Comparison of ENCODE assay signal across 8 cellular contexts in the genomic region with DNA sequence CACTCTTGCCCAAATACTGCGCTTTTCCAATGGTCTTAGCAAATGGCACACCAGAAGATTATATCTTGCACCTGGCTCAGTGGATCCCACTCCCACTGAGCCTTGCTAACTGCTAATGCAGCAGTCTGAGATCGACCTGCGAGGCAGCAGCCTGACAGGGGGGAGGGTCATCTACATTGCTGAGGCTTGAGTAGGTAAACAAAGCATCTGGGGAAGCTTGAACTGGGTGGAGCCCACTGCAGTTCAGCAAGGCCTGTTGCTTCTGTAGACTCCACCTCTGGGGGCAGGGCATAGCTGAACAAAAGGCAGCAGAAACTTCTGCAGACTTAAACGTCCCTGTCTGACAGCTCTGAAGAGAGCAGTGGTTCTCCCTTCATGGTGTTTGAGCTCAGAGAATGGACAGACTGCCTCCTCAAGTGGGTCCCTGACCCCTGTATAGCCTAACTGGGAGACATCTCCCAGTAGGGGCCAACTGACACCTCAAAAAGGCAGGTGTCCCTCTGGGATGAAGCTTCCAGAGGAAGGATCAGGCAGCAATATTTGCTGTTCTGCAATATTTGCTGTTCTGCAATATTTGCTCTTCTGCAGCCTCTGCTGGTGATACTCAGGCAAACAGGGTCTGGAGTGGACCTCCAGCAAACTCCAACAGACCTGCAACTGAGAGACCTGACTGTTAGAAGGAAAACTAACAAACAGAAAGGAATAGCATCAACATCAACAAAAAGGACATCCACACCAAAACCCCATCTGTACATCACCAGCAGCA.
DNase-seq lines count a peak whose midpoint lies in the region; ATAC-seq, FAIRE-seq and TF ChIP-seq lines count a peak whose summit lies in the region.
"Not testable (repeated sequence)": the region's sequence is repeated elsewhere in the genome, so short reads cannot be mapped to it uniquely, and the experiment has no call there.

No MANE protein-coding gene starts in this region.

- H2AFZ ChIP-seq in neuronal stem cell (ENCODE audit: low read length), result peak overlapping the region; percentile 68

- H2AK5ac ChIP-seq in neuronal stem cell (ENCODE audit: low read depth, low read length), result not testable (repeated sequence)

- ATAC-seq in A549, result peak in 1 of 2 experiments; percentile 76; a peak in 3 of 6 replicates
- peak; percentile 98 for ATAC-seq in WTC11

- H2BK12ac ChIP-seq in neuronal stem cell (ENCODE audit: low read length), result not testable (repeated sequence)

- H2BK120ac ChIP-seq in neuronal stem cell (ENCODE audit: low read depth, low read length), result not testable (repeated sequence)

- not testable (repeated sequence) for H3K27ac Mint-ChIP-seq in WTC11, endodermal cell

- DNase-seq in A549 (ENCODE audit: low read depth in 1 of 2, low spot score in 1 of 2) (peak in 1 of 2 experiments; percentile 18), NCI-H774 (lab: John Stamatoyannopoulos, UW) (peak; percentile 0), WTC11 (ENCODE audit: low spot score) (peak; percentile 53), endodermal cell (peak; percentile 71), left kidney (ENCODE audit: low read depth, low spot score) (peak; percentile 29)
- not testable (repeated sequence) for DNase-seq in neuronal stem cell (ENCODE audit: low spot score)

- H3K9me3 ChIP-seq in A549; ES-I3 (ENCODE audit: control insufficient read depth, insufficient read depth, low read length); neuronal stem cell (replicated peaks in 1 of 2; ENCODE audit: control insufficient read depth in 2 of 2, insufficient read depth in 1 of 2, low read depth in 1 of 2, low read length in 2 of 2): not testable (repeated sequence)
- peaks cover 14% of the 10 kb centered on the region for H3K9me3 ChIP-seq in endodermal cell (ENCODE audit: control insufficient read depth, low read length)

- not testable (repeated sequence) for TF ChIP-seq RAD21 in A549 (conservative IDR thresholded peaks at IDR 0.05 in 1 of 2, IDR thresholded peaks at IDR 0.05 in 1 of 2)

- peaks cover 36% of the 10 kb centered on the region for H3K9me3 Mint-ChIP-seq in WTC11
- peaks cover 42% of the 10 kb centered on the region for H3K9me3 Mint-ChIP-seq in endodermal cell

- not testable (repeated sequence) for H3K79me1 ChIP-seq in neuronal stem cell (ENCODE audit: low read depth, low read length)

- H3K4me3 ChIP-seq in A549; endodermal cell (ENCODE audit: low read length); neuronal stem cell (ENCODE audit: low read length in 2 of 2): not testable (repeated sequence)

- not testable (repeated sequence) for H3K27me3 ChIP-seq in endodermal cell (ENCODE audit: control insufficient read depth, insufficient read depth, low read length, poor library complexity, severe bottlenecking); neuronal stem cell (ENCODE audit: control insufficient read depth in 3 of 3, insufficient read depth in 3 of 3, low read depth in 1 of 3, low read length in 3 of 3)

- not testable (repeated sequence) for TF ChIP-seq POLR2A in A549 (IDR thresholded peaks at IDR 0.05; ENCODE audit: low read length)

- H4K91ac ChIP-seq in neuronal stem cell (ENCODE audit: low read depth, low read length, poor library complexity), result not testable (repeated sequence)

- H3K23ac ChIP-seq in neuronal stem cell (ENCODE audit: low read depth, low read length, poor library complexity), result not testable (repeated sequence)

- H2BK5ac ChIP-seq in neuronal stem cell (ENCODE audit: low read length), result not testable (repeated sequence)

- POLR2A ChIA-PET in A549 (lab: Yijun Ruan, JAX); WTC11 (lab: Charles Lee): not testable (repeated sequence)

- not testable (repeated sequence) for FAIRE-seq in A549 (lab: Jason Lieb, UNC)

- not testable (repeated sequence) for H4K8ac ChIP-seq in neuronal stem cell (ENCODE audit: low read depth, low read length)

- not testable (repeated sequence) for TF ChIP-seq CTCF in A549 (IDR thresholded peaks at IDR 0.05); WTC11 (IDR thresholded peaks at IDR 0.05); endodermal cell (conservative IDR thresholded peaks at IDR 0.05)
- TF ChIP-seq CTCF in LNCAP (IDR thresholded peaks at IDR 0.05), result peak; percentile 47

- H2BK15ac ChIP-seq in neuronal stem cell (ENCODE audit: low read length), result not testable (repeated sequence)

- H3K18ac ChIP-seq in neuronal stem cell (ENCODE audit: low read length), result not testable (repeated sequence)

- H3K4me2 ChIP-seq in A549 (peak overlapping the region; percentile 27; the same call in 1 of the 3 replicates), neuronal stem cell (ENCODE audit: insufficient read depth, low read length, poor library complexity, severe bottlenecking) (peak overlapping the region; percentile 31)

- H3K4me1 Mint-ChIP-seq in WTC11, result peaks cover 14% of the 10 kb centered on the region
- H3K4me1 Mint-ChIP-seq in endodermal cell, result peaks cover 26% of the 10 kb centered on the region

- peak overlapping the region; percentile 47 for H3K4me3 Mint-ChIP-seq in WTC11
- H3K4me3 Mint-ChIP-seq in endodermal cell, result not testable (repeated sequence)

- H3K4ac ChIP-seq in neuronal stem cell (ENCODE audit: low read length), result not testable (repeated sequence)

- not testable (repeated sequence) for H3K36me3 Mint-ChIP-seq in WTC11; endodermal cell (ENCODE audit: low read depth)

- TF ChIP-seq EP300 in A549 (IDR thresholded peaks at IDR 0.05), result not testable (repeated sequence)

- peak overlapping the region; percentile 42; the same call in 1 of the 2 replicates for H3K9ac ChIP-seq in ES-I3 (ENCODE audit: low read depth, low read length)
- H3K9ac ChIP-seq in endodermal cell (ENCODE audit: extremely low read depth, low read length, poor library complexity, severe bottlenecking); neuronal stem cell (ENCODE audit: low read depth, low read length, poor library complexity): not testable (repeated sequence)

- H3K27ac ChIP-seq in A549; endodermal cell (ENCODE audit: low read depth, low read length); neuronal stem cell (replicated peaks; ENCODE audit: low read length): not testable (repeated sequence)

- peak overlapping the region; percentile 38 for H3K14ac ChIP-seq in neuronal stem cell (ENCODE audit: low read length)

- WGBS in A549 (ENCODE audit: missing lambda C conversion rate), result 14% methylated on average over 4 of the region's 4 CpGs
- 54 to 64% methylated on average over 4 of the region's 4 CpGs for WGBS in endodermal cell (ENCODE audit: insufficient coverage in 1 of 2, insufficient read length in 1 of 2), 2 experiments
- WGBS in neuronal stem cell (ENCODE audit: extremely low coverage in 2 of 2, insufficient read length in 2 of 2, insufficient replicate concordance in 1 of 2), 2 donors, result no CpG with 5 or more reads among the region's 4 CpGs

- H3K4me1 ChIP-seq in A549; ES-I3 (ENCODE audit: insufficient read depth, low read length); neuronal stem cell (ENCODE audit: control insufficient read depth in 2 of 2, insufficient read depth in 1 of 2, low read depth in 1 of 2, low read length in 2 of 2): not testable (repeated sequence)
- peaks cover 15% of the 10 kb centered on the region for H3K4me1 ChIP-seq in endodermal cell (ENCODE audit: control insufficient read depth, insufficient read depth, low read length)

- H3K27me3 Mint-ChIP-seq in WTC11 (ENCODE audit: low read depth); endodermal cell (ENCODE audit: insufficient read depth): not testable (repeated sequence)

- CTCF ChIA-PET in A549 (lab: Yijun Ruan, JAX), result not testable (repeated sequence)
- CTCF ChIA-PET in WTC11 (lab: Charles Lee), result interaction anchor here (0.9 kb wide), 1 partner anchor 177 kb away, joined by 4 read pairs; no protein-coding TSS in a partner anchor

- H3K36me3 ChIP-seq in ES-I3 (ENCODE audit: insufficient read depth, low read length); endodermal cell (ENCODE audit: control insufficient read depth, insufficient read depth, low read length); neuronal stem cell (replicated peaks in 1 of 2; ENCODE audit: control insufficient read depth in 2 of 2, insufficient read depth in 2 of 2, low read length in 2 of 2): not testable (repeated sequence)

TF ChIP-seq in A549, 52 proteins besides CTCF, POLR2A, EP300 and RAD21:
- TF ChIP-seq CEBPB (IDR thresholded peaks at IDR 0.05) (0 out of 4 replicates have a peak, but pooled peaks of 1 of the 2 experiments have one; percentile 15), MAFK (IDR thresholded peaks at IDR 0.05; ENCODE audit: partially characterized antibody) (peak; percentile 33)

TF ChIP-seq in WTC11, 78 proteins besides CTCF, POLR2A, EP300 and RAD21:
- TF ChIP-seq GABPB1 (CRISPR knock-in tag; IDR thresholded peaks at IDR 0.05) (peak; percentile 41; the same call in 1 of the 2 replicates), FOXK1 (CRISPR knock-in tag; IDR thresholded peaks at IDR 0.05) (0 out of 2 replicates have a peak, but pooled peaks have one; percentile 66)
